29 cellular contexts compared by ENCODE assay signal in genomic region chr7:4132221-4132620, GRCh38.
"Had no signal": no experiment of that assay in that cellular context is flagged by ENCODE, and none has a peak within 500 bp of the region (broad histone marks: within the 10 kb centered on the region; RNA-seq: fewer than 3 reads in every experiment).

No MANE protein-coding gene starts in this region.

- H3K4me1 ChIP-seq: foreskin keratinocyte, psoas muscle, stomach, testis, upper lobe of left lung, uterus had no signal

- H3K4me1 Mint-ChIP-seq: central memory CD8-positive, alpha-beta T cell; immature natural killer cell; memory B cell; naive B cell had no signal

- H3K9me3 ChIP-seq: esophagus muscularis mucosa, mucosa of descending colon, psoas muscle, stomach, testis, tibial artery, upper lobe of left lung, uterus had no signal

- H3K4me3 ChIP-seq: coronary artery, esophagus muscularis mucosa, lung, mucosa of descending colon, psoas muscle, skin epidermis, stomach, testis, tibial artery, upper lobe of left lung, uterus had no signal

- H3K36me3 Mint-ChIP-seq: immature natural killer cell; memory B cell; natural killer cell treated with Interleukin-12 subunit alpha and Interleukin-12 subunit beta and Interleukin-15 and Interleukin-18, amount 100 ng/mL, for 72 hours had no signal

- H3K27ac Mint-ChIP-seq: immature natural killer cell; memory B cell; mesothelial cell of epicardium; natural killer cell treated with Interleukin-12 subunit alpha and Interleukin-12 subunit beta and Interleukin-15 and Interleukin-18, amount 100 ng/mL, for 72 hours had no signal

- H3K9me3 Mint-ChIP-seq: central memory CD8-positive, alpha-beta T cell; memory B cell; mesothelial cell of epicardium; naive B cell; natural killer cell treated with Interleukin-12 subunit alpha and Interleukin-12 subunit beta and Interleukin-15 and Interleukin-18, amount 100 ng/mL, for 72 hours; neural crest cell had no signal

- H3K27ac ChIP-seq: coronary artery, esophagus muscularis mucosa, foreskin keratinocyte, psoas muscle, skin epidermis, stomach, testis, tibial artery, upper lobe of left lung, uterus had no signal

- H3K36me3 ChIP-seq: esophagus muscularis mucosa, upper lobe of left lung, uterus had no signal

- DNase-seq: dermis blood vessel endothelial cell; effector memory CD4-positive, alpha-beta T cell; foreskin keratinocyte; glutamatergic neuron; hypothalamus; immature natural killer cell; islet precursor cell; left ventricle myocardium superior; mucosa of descending colon; naive B cell; psoas muscle; right cardiac atrium; stimulated activated CD4-positive, alpha-beta T cell treated with anti-CD3 and anti-CD28 coated beads, Interleukin-15, amount 100 ng/mL, for 24 hours; stimulated activated CD4-positive, alpha-beta T cell treated with anti-CD3 and anti-CD28 coated beads, Interleukin-2, amount 100 ng/mL, for 48 hours; stimulated activated naive CD4-positive, alpha-beta T cell treated with Interleukin-2 at 50 U/mL for 16 hours; stomach; testis; upper lobe of left lung; uterus had no signal

- H3K27me3 Mint-ChIP-seq: central memory CD8-positive, alpha-beta T cell; memory B cell had no signal

- H3K27me3 ChIP-seq: esophagus muscularis mucosa, foreskin keratinocyte, stomach, testis, tibial artery, upper lobe of left lung, uterus had no signal

- H3K4me3 Mint-ChIP-seq: central memory CD8-positive, alpha-beta T cell; immature natural killer cell; memory B cell; mesothelial cell of epicardium; naive B cell; natural killer cell treated with Interleukin-12 subunit alpha and Interleukin-12 subunit beta and Interleukin-15 and Interleukin-18, amount 100 ng/mL, for 72 hours; neural crest cell had no signal
